ENCODE assay signal across 2 cellular contexts in the genomic region with DNA sequence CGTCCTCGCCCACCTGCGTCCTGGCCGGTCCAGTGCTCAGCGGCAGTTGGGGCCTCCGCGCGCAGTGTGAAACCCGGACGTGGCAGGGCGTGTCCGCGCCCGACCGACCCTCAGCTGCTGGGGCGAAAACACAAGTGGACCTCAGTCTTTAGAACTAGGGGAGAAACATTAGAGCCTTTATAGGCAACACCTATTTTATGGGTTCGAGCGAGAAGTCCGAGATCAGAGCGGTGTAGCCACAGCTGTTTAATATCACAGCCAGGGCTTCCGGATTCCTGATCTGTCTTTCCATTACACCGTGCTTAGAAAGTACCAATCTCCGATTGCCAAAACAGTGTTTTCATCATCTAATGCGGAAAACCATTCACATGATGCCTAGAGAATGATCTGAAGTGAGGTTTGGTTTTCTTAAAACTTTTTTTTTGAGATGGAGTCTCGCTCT.
A peak's percentile ranks its signal among the peaks of the same experiment; 100 is the strongest.
TF ChIP-seq lines count a peak whose summit lies in the region.

No MANE protein-coding gene starts in this region.

TF ChIP-seq in IMR-90, 13 proteins besides CTCF, POLR2A, EP300 and RAD21:
- TF ChIP-seq RCOR1 (IDR thresholded peaks at IDR 0.05; ENCODE audit: insufficient replicate concordance, low read length) (no peak), FOS (IDR thresholded peaks at IDR 0.05; ENCODE audit: low read depth, low read length) (no peak), CEBPB (IDR thresholded peaks at IDR 0.05; ENCODE audit: low read depth, low read length) (no peak), CHD1 (IDR thresholded peaks at IDR 0.05; ENCODE audit: low read depth, low read length) (no peak), ELK1 (IDR thresholded peaks at IDR 0.05; ENCODE audit: borderline replicate concordance, low read depth, low read length) (no peak), RFX5 (IDR thresholded peaks at IDR 0.05; ENCODE audit: low read depth, low read length) (no peak), BHLHE40 (IDR thresholded peaks at IDR 0.05; ENCODE audit: low read depth, low read length) (no peak)
- TF ChIP-seq, protein P1, sequence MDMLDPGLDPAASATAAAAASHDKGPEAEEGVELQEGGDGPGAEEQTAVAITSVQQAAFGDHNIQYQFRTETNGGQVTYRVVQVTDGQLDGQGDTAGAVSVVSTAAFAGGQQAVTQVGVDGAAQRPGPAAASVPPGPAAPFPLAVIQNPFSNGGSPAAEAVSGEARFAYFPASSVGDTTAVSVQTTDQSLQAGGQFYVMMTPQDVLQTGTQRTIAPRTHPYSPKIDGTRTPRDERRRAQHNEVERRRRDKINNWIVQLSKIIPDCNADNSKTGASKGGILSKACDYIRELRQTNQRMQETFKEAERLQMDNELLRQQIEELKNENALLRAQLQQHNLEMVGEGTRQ (IDR thresholded peaks at IDR 0.05; ENCODE audit: low read depth, low read length) = no peak

TF ChIP-seq in HepG2, 621 proteins besides CTCF, POLR2A, EP300 and RAD21:
- TF ChIP-seq ZNF547 (CRISPR knock-in tag; IDR thresholded peaks at IDR 0.05) (0 out of 2 replicates have a peak, but pooled peaks have one; percentile 8), SALL2 (CRISPR knock-in tag; IDR thresholded peaks at IDR 0.05) (no peak), ZNF839 (CRISPR knock-in tag; IDR thresholded peaks at IDR 0.05; ENCODE audit: borderline replicate concordance) (no peak), TAF15 (IDR thresholded peaks at IDR 0.05; ENCODE audit: low read depth, low read length, poor library complexity, severe bottlenecking) (no peak), ELF4 (CRISPR knock-in tag; IDR thresholded peaks at IDR 0.05; ENCODE audit: borderline replicate concordance) (0 out of 2 replicates have a peak, but pooled peaks have one; percentile 20), CBX1 (IDR thresholded peaks at IDR 0.05; ENCODE audit: low read depth) (no peak), ZSCAN20 (CRISPR knock-in tag; IDR thresholded peaks at IDR 0.05; ENCODE audit: borderline replicate concordance) (no peak), TFAP4 (IDR thresholded peaks at IDR 0.05; ENCODE audit: borderline replicate concordance, low read depth) (peak; percentile 63; the same call in 1 of the 2 replicates), ETV5 (CRISPR knock-in tag; IDR thresholded peaks at IDR 0.05; ENCODE audit: borderline replicate concordance) (no peak), ZNF607 (CRISPR knock-in tag; IDR thresholded peaks at IDR 0.05; ENCODE audit: borderline replicate concordance) (no peak), ATAD3A (CRISPR knock-in tag; IDR thresholded peaks at IDR 0.05) (no peak), DR1 (CRISPR knock-in tag; IDR thresholded peaks at IDR 0.05) (no peak), PAXIP1 (CRISPR knock-in tag; conservative IDR thresholded peaks at IDR 0.05) (no peak), PLSCR1 (CRISPR knock-in tag; IDR thresholded peaks at IDR 0.05; ENCODE audit: borderline replicate concordance) (peak; percentile 25; the same call in 1 of the 2 replicates), TMF1 (CRISPR knock-in tag; IDR thresholded peaks at IDR 0.05; ENCODE audit: low read depth) (no peak; the same call in 1 of the 2 replicates), ZNF138 (CRISPR knock-in tag; IDR thresholded peaks at IDR 0.05; ENCODE audit: low read depth) (peak; percentile 5; the same call in 1 of the 2 replicates), SRSF1 (optimal IDR thresholded peaks at IDR 0.05; ENCODE audit: low read depth, low read length) (no peak), ZNF260 (CRISPR knock-in tag; IDR thresholded peaks at IDR 0.05; ENCODE audit: borderline replicate concordance, low read depth) (no peak), GPN1 (CRISPR knock-in tag; IDR thresholded peaks at IDR 0.05; ENCODE audit: borderline replicate concordance) (0 out of 2 replicates have a peak, but pooled peaks have one; percentile 29), ZNF552 (CRISPR knock-in tag; IDR thresholded peaks at IDR 0.05; ENCODE audit: borderline replicate concordance) (0 out of 2 replicates have a peak, but pooled peaks have one; percentile 27)
- TF ChIP-seq, protein P2, sequence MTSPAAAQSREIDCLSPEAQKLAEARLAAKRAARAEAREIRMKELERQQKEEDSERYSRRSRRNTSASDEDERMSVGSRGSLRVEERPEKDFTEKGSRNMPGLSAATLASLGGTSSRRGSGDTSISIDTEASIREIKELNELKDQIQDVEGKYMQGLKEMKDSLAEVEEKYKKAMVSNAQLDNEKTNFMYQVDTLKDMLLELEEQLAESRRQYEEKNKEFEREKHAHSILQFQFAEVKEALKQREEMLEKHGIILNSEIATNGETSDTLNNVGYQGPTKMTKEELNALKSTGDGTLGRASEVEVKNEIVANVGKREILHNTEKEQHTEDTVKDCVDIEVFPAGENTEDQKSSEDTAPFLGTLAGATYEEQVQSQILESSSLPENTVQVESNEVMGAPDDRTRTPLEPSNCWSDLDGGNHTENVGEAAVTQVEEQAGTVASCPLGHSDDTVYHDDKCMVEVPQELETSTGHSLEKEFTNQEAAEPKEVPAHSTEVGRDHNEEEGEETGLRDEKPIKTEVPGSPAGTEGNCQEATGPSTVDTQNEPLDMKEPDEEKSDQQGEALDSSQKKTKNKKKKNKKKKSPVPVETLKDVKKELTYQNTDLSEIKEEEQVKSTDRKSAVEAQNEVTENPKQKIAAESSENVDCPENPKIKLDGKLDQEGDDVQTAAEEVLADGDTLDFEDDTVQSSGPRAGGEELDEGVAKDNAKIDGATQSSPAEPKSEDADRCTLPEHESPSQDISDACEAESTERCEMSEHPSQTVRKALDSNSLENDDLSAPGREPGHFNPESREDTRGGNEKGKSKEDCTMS (CRISPR knock-in tag; conservative IDR thresholded peaks at IDR 0.05) = no peak
- TF ChIP-seq, protein P3, sequence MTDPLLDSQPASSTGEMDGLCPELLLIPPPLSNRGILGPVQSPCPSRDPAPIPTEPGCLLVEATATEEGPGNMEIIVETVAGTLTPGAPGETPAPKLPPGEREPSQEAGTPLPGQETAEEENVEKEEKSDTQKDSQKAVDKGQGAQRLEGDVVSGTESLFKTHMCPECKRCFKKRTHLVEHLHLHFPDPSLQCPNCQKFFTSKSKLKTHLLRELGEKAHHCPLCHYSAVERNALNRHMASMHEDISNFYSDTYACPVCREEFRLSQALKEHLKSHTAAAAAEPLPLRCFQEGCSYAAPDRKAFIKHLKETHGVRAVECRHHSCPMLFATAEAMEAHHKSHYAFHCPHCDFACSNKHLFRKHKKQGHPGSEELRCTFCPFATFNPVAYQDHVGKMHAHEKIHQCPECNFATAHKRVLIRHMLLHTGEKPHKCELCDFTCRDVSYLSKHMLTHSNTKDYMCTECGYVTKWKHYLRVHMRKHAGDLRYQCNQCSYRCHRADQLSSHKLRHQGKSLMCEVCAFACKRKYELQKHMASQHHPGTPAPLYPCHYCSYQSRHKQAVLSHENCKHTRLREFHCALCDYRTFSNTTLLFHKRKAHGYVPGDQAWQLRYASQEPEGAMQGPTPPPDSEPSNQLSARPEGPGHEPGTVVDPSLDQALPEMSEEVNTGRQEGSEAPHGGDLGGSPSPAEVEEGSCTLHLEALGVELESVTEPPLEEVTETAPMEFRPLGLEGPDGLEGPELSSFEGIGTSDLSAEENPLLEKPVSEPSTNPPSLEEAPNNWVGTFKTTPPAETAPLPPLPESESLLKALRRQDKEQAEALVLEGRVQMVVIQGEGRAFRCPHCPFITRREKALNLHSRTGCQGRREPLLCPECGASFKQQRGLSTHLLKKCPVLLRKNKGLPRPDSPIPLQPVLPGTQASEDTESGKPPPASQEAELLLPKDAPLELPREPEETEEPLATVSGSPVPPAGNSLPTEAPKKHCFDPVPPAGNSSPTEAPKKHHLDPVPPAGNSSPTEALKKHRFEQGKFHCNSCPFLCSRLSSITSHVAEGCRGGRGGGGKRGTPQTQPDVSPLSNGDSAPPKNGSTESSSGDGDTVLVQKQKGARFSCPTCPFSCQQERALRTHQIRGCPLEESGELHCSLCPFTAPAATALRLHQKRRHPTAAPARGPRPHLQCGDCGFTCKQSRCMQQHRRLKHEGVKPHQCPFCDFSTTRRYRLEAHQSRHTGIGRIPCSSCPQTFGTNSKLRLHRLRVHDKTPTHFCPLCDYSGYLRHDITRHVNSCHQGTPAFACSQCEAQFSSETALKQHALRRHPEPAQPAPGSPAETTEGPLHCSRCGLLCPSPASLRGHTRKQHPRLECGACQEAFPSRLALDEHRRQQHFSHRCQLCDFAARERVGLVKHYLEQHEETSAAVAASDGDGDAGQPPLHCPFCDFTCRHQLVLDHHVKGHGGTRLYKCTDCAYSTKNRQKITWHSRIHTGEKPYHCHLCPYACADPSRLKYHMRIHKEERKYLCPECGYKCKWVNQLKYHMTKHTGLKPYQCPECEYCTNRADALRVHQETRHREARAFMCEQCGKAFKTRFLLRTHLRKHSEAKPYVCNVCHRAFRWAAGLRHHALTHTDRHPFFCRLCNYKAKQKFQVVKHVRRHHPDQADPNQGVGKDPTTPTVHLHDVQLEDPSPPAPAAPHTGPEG (CRISPR knock-in tag; IDR thresholded peaks at IDR 0.05) = peak; percentile 47; the same call in 1 of the 2 replicates
